12 cellular contexts compared by ENCODE assay signal in genomic region chr11:72100462-72100861, GRCh38. TPM values are rescaled to one million over a fixed set of nuclear protein-coding genes. Genes with fewer than 3 reads are reported as not detected.
DNase-seq lines count a peak whose midpoint lies in the region; ATAC-seq and TF ChIP-seq lines count a peak whose summit lies in the region.
"Had no signal": no experiment of that assay in that cellular context is flagged by ENCODE, and none has a peak within 500 bp of the region (broad histone marks: within the 10 kb centered on the region; RNA-seq: fewer than 3 reads in every experiment).

No MANE protein-coding gene starts in this region.

- peaks cover 64% of the 10 kb centered on the region for H3K36me3 ChIP-seq in BLaER1

- peak overlapping the region; percentile 37; the same call in 1 of the 2 replicates for H3K27ac ChIP-seq in BLaER1

- TF ChIP-seq CTCF in activated CD8-positive, alpha-beta T cell treated with anti-CD3 and anti-CD28 coated beads for 36 hours (IDR thresholded peaks at IDR 0.05): no peak
- TF ChIP-seq CTCF in mesothelial cell of epicardium (IDR thresholded peaks at IDR 0.05; ENCODE audit: unreplicated experiment): no peak

- H3K9me3 Mint-ChIP-seq in IgD-negative memory B cell (peaks cover 0 to 2% (median 0%) of the 10 kb centered on the region in 3 donors), memory B cell (no peaks in the 10 kb centered on the region), mesothelial cell of epicardium (no peaks in the 10 kb centered on the region)
- no peaks in the 10 kb centered on the region for H3K9me3 Mint-ChIP-seq in activated CD8-positive, alpha-beta T cell treated with anti-CD3 and anti-CD28 coated beads for 36 hours
- H3K9me3 Mint-ChIP-seq: stimulated activated naive CD8-positive, alpha-beta T cell treated with anti-CD3 and anti-CD28 coated beads, Interleukin-15, Interleukin-2, amounts not matched to agents 100 ng/mL and 50 ng/mL, for 24 hours had no signal

- H3K4me1 ChIP-seq in BLaER1: peaks cover 35% of the 10 kb centered on the region

- intact Hi-C loops in activated CD8-positive, alpha-beta T cell treated with anti-CD3 and anti-CD28 coated beads for 36 hours (cut with micrococcal nuclease): no loop called here

- H4K20me1 ChIP-seq in BLaER1: peaks cover 28% of the 10 kb centered on the region

- H3K9ac ChIP-seq in BLaER1: peak overlapping the region; percentile 17; the same call in 1 of the 2 replicates

- peak overlapping the region in 1 of 4 donors; percentile 75 for H3K4me3 Mint-ChIP-seq in IgD-negative memory B cell
- no peak overlapping the region for H3K4me3 Mint-ChIP-seq in activated CD8-positive, alpha-beta T cell treated with anti-CD3 and anti-CD28 coated beads for 36 hours
- H3K4me3 Mint-ChIP-seq in memory B cell: no peak overlapping the region
- no peak overlapping the region for H3K4me3 Mint-ChIP-seq in mesothelial cell of epicardium
- H3K4me3 Mint-ChIP-seq: stimulated activated naive CD8-positive, alpha-beta T cell treated with anti-CD3 and anti-CD28 coated beads, Interleukin-15, Interleukin-2, amounts not matched to agents 100 ng/mL and 50 ng/mL, for 24 hours had no signal

- no peak overlapping the region for H3K4me3 ChIP-seq in BLaER1

- peak overlapping the region in 2 of 3 donors; percentile 13 to 64 for H3K27ac Mint-ChIP-seq in IgD-negative memory B cell
- H3K27ac Mint-ChIP-seq in activated CD8-positive, alpha-beta T cell treated with anti-CD3 and anti-CD28 coated beads for 36 hours: peak overlapping the region; percentile 1
- H3K27ac Mint-ChIP-seq in memory B cell: peak overlapping the region; percentile 97
- H3K27ac Mint-ChIP-seq in mesothelial cell of epicardium: no peak overlapping the region

- no peak for ATAC-seq in activated CD8-positive, alpha-beta T cell treated with anti-CD3 and anti-CD28 coated beads for 36 hours
- ATAC-seq in memory B cell (ENCODE audit: low read depth) (no peak), HG03457 (IDR thresholded peaks at IDR 0.05; ENCODE audit: unreplicated experiment) (no peak)
- ATAC-seq: right cardiac atrium had no signal

- H3K27me3 ChIP-seq in BLaER1: no peaks in the 10 kb centered on the region

- H3K4me1 Mint-ChIP-seq in IgD-negative memory B cell: peaks cover 35 to 37% (median 37%) of the 10 kb centered on the region in 3 donors
- H3K4me1 Mint-ChIP-seq in activated CD8-positive, alpha-beta T cell treated with anti-CD3 and anti-CD28 coated beads for 36 hours (ENCODE audit: low read depth): peaks cover 37% of the 10 kb centered on the region
- H3K4me1 Mint-ChIP-seq in memory B cell: peaks cover 43% of the 10 kb centered on the region
- H3K4me1 Mint-ChIP-seq in mesothelial cell of epicardium: peaks cover 30% of the 10 kb centered on the region

- no peaks in the 10 kb centered on the region for H3K9me3 ChIP-seq in BLaER1

- H3K36me3 Mint-ChIP-seq in IgD-negative memory B cell (peaks cover 11% of the 10 kb centered on the region), memory B cell (peaks cover 12% of the 10 kb centered on the region), mesothelial cell of epicardium (peaks cover 18% of the 10 kb centered on the region)
- peaks cover 17% of the 10 kb centered on the region for H3K36me3 Mint-ChIP-seq in activated CD8-positive, alpha-beta T cell treated with anti-CD3 and anti-CD28 coated beads for 36 hours (ENCODE audit: low read depth)

- peak overlapping the region; percentile 17 for H3K4me2 ChIP-seq in BLaER1

- H3K27me3 Mint-ChIP-seq in IgD-negative memory B cell (no peaks in the 10 kb centered on the region), memory B cell (no peaks in the 10 kb centered on the region), mesothelial cell of epicardium (ENCODE audit: low read depth) (no peaks in the 10 kb centered on the region)
- H3K27me3 Mint-ChIP-seq in activated CD8-positive, alpha-beta T cell treated with anti-CD3 and anti-CD28 coated beads for 36 hours: no peaks in the 10 kb centered on the region
- H3K27me3 Mint-ChIP-seq: stimulated activated naive CD8-positive, alpha-beta T cell treated with anti-CD3 and anti-CD28 coated beads, Interleukin-15, Interleukin-2, amounts not matched to agents 100 ng/mL and 50 ng/mL, for 24 hours had no signal

- CTCF ChIA-PET in activated CD8-positive, alpha-beta T cell treated with anti-CD3 and anti-CD28 coated beads for 36 hours (lab: Charles Lee): interaction anchor here (0.9 to 15.1 kb wide), 5 partner anchors 9 to 138 kb away, joined by 3 to 278 read pairs (median 15); no protein-coding TSS in a partner anchor

- POLR2A ChIA-PET in activated CD8-positive, alpha-beta T cell treated with anti-CD3 and anti-CD28 coated beads for 36 hours (lab: Charles Lee): interaction anchor here (0.7 to 4.9 kb wide), 7 partner anchors 8 to 172 kb away, joined by 3 to 25 read pairs (median 3); partner anchors contain the start of genes ANAPC15 and XNDC1N

- DNase-seq in activated CD8-positive, alpha-beta T cell treated with anti-CD3 and anti-CD28 coated beads for 36 hours: no peak
- no peak for DNase-seq in memory B cell (ENCODE audit: low spot score in 2 of 2)
- no peak for DNase-seq in DMS153 (lab: John Stamatoyannopoulos, UW)
- DNase-seq in mesothelial cell of epicardium (ENCODE audit: low spot score in 2 of 2, unreplicated experiment in 2 of 2): no peak
- DNase-seq in GM19238 (ENCODE audit: insufficient read length, low spot score): no peak
- DNase-seq: effector memory CD4-positive, alpha-beta T cell; right cardiac atrium had no signal

RNA-seq across cellular contexts. Expression of gene LAMTOR1, which starts 2.6 kb away (rescaled TPM):
- polyA plus RNA-seq in IgD-negative memory B cell: 111 TPM
- 10 to 100 TPM; 50.3 to 52.4 TPM for total RNA-seq in activated CD8-positive, alpha-beta T cell treated with anti-CD3 and anti-CD28 coated beads for 36 hours
- total RNA-seq in mesothelial cell of epicardium: 69.1 to 76.5 TPM (median 74.2 TPM) in 3 replicates

RNA-seq across cellular contexts. Expression of gene TOMT, which starts 5.3 kb away (rescaled TPM):
- not detected for polyA plus RNA-seq in IgD-negative memory B cell
- not detected for total RNA-seq in activated CD8-positive, alpha-beta T cell treated with anti-CD3 and anti-CD28 coated beads for 36 hours
- total RNA-seq in mesothelial cell of epicardium: not detected in 3 replicates
- total RNA-seq: kidney epithelial cell, right cardiac atrium had no signal
- polyA plus RNA-seq: right cardiac atrium had no signal

RNA-seq across cellular contexts. Expression of gene ANAPC15, which starts 12.0 kb away (rescaled TPM):
- polyA plus RNA-seq in IgD-negative memory B cell: 68.5 TPM
- 10 to 100 TPM; 66.0 to 67.4 TPM for total RNA-seq in activated CD8-positive, alpha-beta T cell treated with anti-CD3 and anti-CD28 coated beads for 36 hours
- 39.3 to 39.5 TPM (median 39.4 TPM) in 3 replicates for total RNA-seq in mesothelial cell of epicardium

RNA-seq across cellular contexts. Expression of gene LRRC51, which starts 19.8 kb away (rescaled TPM):
- 4.1 TPM for polyA plus RNA-seq in IgD-negative memory B cell
- 1 to 10 TPM; 7.0 to 7.7 TPM for total RNA-seq in activated CD8-positive, alpha-beta T cell treated with anti-CD3 and anti-CD28 coated beads for 36 hours
- 3.0 to 5.2 TPM (median 4.3 TPM) in 3 replicates for total RNA-seq in mesothelial cell of epicardium

RNA-seq across cellular contexts. Expression of gene NUMA1, which starts 20.1 kb away (rescaled TPM):
- polyA plus RNA-seq in IgD-negative memory B cell: 66.6 TPM
- total RNA-seq in activated CD8-positive, alpha-beta T cell treated with anti-CD3 and anti-CD28 coated beads for 36 hours: 100 to 1,000 TPM; 165 to 169 TPM
- 317 to 334 TPM (median 327 TPM) in 3 replicates for total RNA-seq in mesothelial cell of epicardium
